In the genomic region with DNA sequence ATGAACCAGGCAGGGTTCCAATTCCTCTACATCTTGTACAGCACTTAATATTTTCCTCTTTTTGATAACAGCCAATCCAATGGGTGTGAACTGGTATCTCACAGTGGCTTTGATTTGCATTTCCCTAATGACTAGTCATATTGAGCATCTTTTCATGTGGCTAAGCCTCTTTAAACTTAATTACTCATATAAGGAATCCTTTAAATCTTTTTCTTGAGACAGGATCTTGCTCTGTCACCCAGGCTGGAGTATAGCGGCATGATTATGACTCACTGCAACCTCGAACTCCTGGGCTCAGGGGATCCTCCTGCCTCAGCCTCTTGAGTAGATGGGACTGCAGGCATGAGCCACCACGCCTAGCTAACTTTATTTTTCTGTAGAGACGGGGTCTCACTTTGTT, we compare ENCODE assay signal across 13 cellular contexts.
DNase-seq lines count a peak whose midpoint lies in the region; ATAC-seq, FAIRE-seq and TF ChIP-seq lines count a peak whose summit lies in the region.
"Had no signal": no experiment of that assay in that cellular context is flagged by ENCODE, and none has a peak within 500 bp of the region (broad histone marks: within the 10 kb centered on the region; RNA-seq: fewer than 3 reads in every experiment).

No MANE protein-coding gene starts in this region.

- in situ Hi-C loops in brain microvascular endothelial cell (cut with HindIII; ENCODE audit: low pct_ligation_motif_present, low sequenced_read_pairs) = no loop called here

- peaks cover 66% of the 10 kb centered on the region for H3K36me3 ChIP-seq in brain microvascular endothelial cell (replicated peaks)

- no peak for TF ChIP-seq CTCF in brain microvascular endothelial cell (IDR thresholded peaks at IDR 0.05; ENCODE audit: low read depth, low read length, missing control alignments)

- DNase-seq in GM18507 (ENCODE audit: extremely low spot score, insufficient read length, low read depth) = no peak
- peak; percentile 30 for DNase-seq in brain microvascular endothelial cell
- DNase-seq in stimulated activated CD4-positive, alpha-beta T cell treated with anti-CD3 and anti-CD28 coated beads, Interleukin-1b, Interleukin-23, amount 100 ng/mL, for 4 hours (ENCODE audit: low read depth in 2 of 2) = peak; percentile 2 to 5
- no peak for DNase-seq in NCI-H2196 (lab: John Stamatoyannopoulos, UW; ENCODE audit: unreplicated experiment)
- DNase-seq: cortex of kidney, SHP77 had no signal

- no peaks in the 10 kb centered on the region for H3K27me3 ChIP-seq in brain microvascular endothelial cell (replicated peaks)

- peak; percentile 12 for FAIRE-seq in GM18507 (lab: Jason Lieb, UNC)

- peaks cover 42% of the 10 kb centered on the region for H3K36me3 Mint-ChIP-seq in T-helper 1 cell treated with Interleukin-12 subunit alpha and Interleukin-12 subunit beta and Interleukin-4 antibody, amounts not matched to agents 30 μg/mL and 1 μg/mL, for 36 hours (ENCODE audit: low read depth)

- H3K27ac Mint-ChIP-seq in T-helper 1 cell treated with Interleukin-12 subunit alpha and Interleukin-12 subunit beta and Interleukin-4 antibody, amounts not matched to agents 30 μg/mL and 1 μg/mL, for 36 hours = peak overlapping the region; percentile 32
- H3K27ac Mint-ChIP-seq: GM23338 had no signal

- no peak overlapping the region for H3K4me3 Mint-ChIP-seq in T-helper 1 cell treated with Interleukin-12 subunit alpha and Interleukin-12 subunit beta and Interleukin-4 antibody, amounts not matched to agents 30 μg/mL and 1 μg/mL, for 36 hours
- H3K4me3 Mint-ChIP-seq: GM23338 had no signal

- H3K4me1 Mint-ChIP-seq in T-helper 1 cell treated with Interleukin-12 subunit alpha and Interleukin-12 subunit beta and Interleukin-4 antibody, amounts not matched to agents 30 μg/mL and 1 μg/mL, for 36 hours (ENCODE audit: low read depth) = peaks cover 5% of the 10 kb centered on the region
- H3K4me1 Mint-ChIP-seq: GM23338 had no signal

- no peak for ATAC-seq in GM18498 (IDR thresholded peaks at IDR 0.05; ENCODE audit: unreplicated experiment)
- no peak for ATAC-seq in HG03571 (IDR thresholded peaks at IDR 0.05; ENCODE audit: unreplicated experiment)
- ATAC-seq in HG02798 (IDR thresholded peaks at IDR 0.05; ENCODE audit: poor library complexity, unreplicated experiment) = no peak
- ATAC-seq: GM23338 had no signal

- H3K27me3 Mint-ChIP-seq in T-helper 1 cell treated with Interleukin-12 subunit alpha and Interleukin-12 subunit beta and Interleukin-4 antibody, amounts not matched to agents 30 μg/mL and 1 μg/mL, for 36 hours (ENCODE audit: low read depth) = no peaks in the 10 kb centered on the region

- no peaks in the 10 kb centered on the region for H3K9me3 Mint-ChIP-seq in T-helper 1 cell treated with Interleukin-12 subunit alpha and Interleukin-12 subunit beta and Interleukin-4 antibody, amounts not matched to agents 30 μg/mL and 1 μg/mL, for 36 hours
- H3K9me3 Mint-ChIP-seq: GM23338 had no signal

- no peak overlapping the region for H3K4me3 ChIP-seq in brain microvascular endothelial cell (ENCODE audit: low read depth, low read length)
- H3K4me3 ChIP-seq: GM23338, lung, prostate gland had no signal

- H3K27ac ChIP-seq in brain microvascular endothelial cell = no peak overlapping the region
- H3K27ac ChIP-seq: prostate gland had no signal

Comparison
In these comparisons a context has a peak if more than half of its experiments do, and no peak if none do; other contexts are left out.
1. DNase-seq: peak in brain microvascular endothelial cell (single experiment) and stimulated activated CD4-positive, alpha-beta T cell treated with anti-CD3 and anti-CD28 coated beads, Interleukin-1b, Interleukin-23, amount 100 ng/mL, for 4 hours (2 of 2); none in GM18507 (single experiment) and NCI-H2196 (single experiment).